12 cellular contexts compared by ENCODE assay signal in genomic region chr19:14648506-14648905, GRCh38. TPM values are rescaled to one million over a fixed set of nuclear protein-coding genes. Genes with fewer than 3 reads are reported as not detected.
"Had no signal": no experiment of that assay in that cellular context is flagged by ENCODE, and none has a peak within 500 bp of the region (broad histone marks: within the 10 kb centered on the region; RNA-seq: fewer than 3 reads in every experiment).

No MANE protein-coding gene starts in this region.

- H3K27ac ChIP-seq: GM23248 had no signal

- H3K27ac Mint-ChIP-seq: GM23338, H9, HFFc6 had no signal

- H3K4me3 Mint-ChIP-seq: GM23338, H9, HFFc6 had no signal

- DNase-seq: GM23248, GOT3, H7, H9, HCEC 1CT, HFFc6 had no signal

- H3K4me3 ChIP-seq: GM23248, GM23338, HAP-1 had no signal

- H3K9ac ChIP-seq: GM23248 had no signal

- FAIRE-seq: H1, H54 had no signal

- H3K4me1 ChIP-seq: HAP-1 had no signal

- H3K9me3 Mint-ChIP-seq: HFFc6 had no signal

- ATAC-seq: GM23338, HCT116 had no signal

- H2AFZ ChIP-seq: GM23248, GM23338 had no signal

- H3K4me1 Mint-ChIP-seq: GM23338, H9 had no signal

- H3K4me2 ChIP-seq: GM23338 had no signal

- H3K36me3 ChIP-seq: HAP-1 had no signal

- H3K9me3 ChIP-seq: HAP-1 had no signal

RNA-seq across cellular contexts. Expression of gene ADGRE3, which starts 26.1 kb away (rescaled TPM):
- total RNA-seq: GM23248, GM23338, H1, H4, H7, H9, HFFc6 had no signal
- polyA plus RNA-seq: GM23248, GM23338, H1 had no signal
